Comparison of ENCODE assay signal across 8 cellular contexts in genomic region chr1:26921126-26921461, GRCh38. TPM values are rescaled to one million over a fixed set of nuclear protein-coding genes. Genes with fewer than 3 reads are reported as not detected.
DNase-seq lines count a peak whose midpoint lies in the region; ATAC-seq lines count a peak whose summit lies in the region.

No MANE protein-coding gene starts in this region.

- no peaks in the 10 kb centered on the region for H3K9me3 Mint-ChIP-seq in activated naive CD4-positive, alpha-beta T cell treated with anti-CD3 and anti-CD28 coated beads, Interleukin-2, amount 50 U/mL, for 24 hours
- no peaks in the 10 kb centered on the region for H3K9me3 Mint-ChIP-seq in activated CD8-positive, alpha-beta T cell treated with anti-CD3 and anti-CD28 coated beads, Interleukin-2, amount 10 ng/mL, durations not matched to agents 7 days and 5 days (ENCODE audit: insufficient read depth)

- DNase-seq in activated naive CD4-positive, alpha-beta T cell treated with Interleukin-2 at 50 U/mL for 16 hours = no peak
- DNase-seq in activated CD8-positive, alpha-beta T cell treated with anti-CD3 and anti-CD28 coated beads, Interleukin-2, amount 10 ng/mL, durations not matched to agents 7 days and 5 days = no peak
- DNase-seq in iPS DF 6.9 (ENCODE audit: low read depth, low spot score) = no peak
- no peak for DNase-seq in stimulated activated naive CD8-positive, alpha-beta T cell treated with anti-CD3 and anti-CD28 coated beads, Interleukin-15, Interleukin-2, amounts not matched to agents 100 U/mL and 50 U/mL, for 24 hours
- no peak for DNase-seq in NCI-H2107 (lab: John Stamatoyannopoulos, UW)
- DNase-seq in NCI-H187 treated with DMSO at 0.1 percent for 48 hours (lab: John Stamatoyannopoulos, UW) = no peak
- no peak for DNase-seq in stimulated activated CD4-positive, alpha-beta T cell treated with anti-CD3 and anti-CD28 coated beads, Interleukin-4, amount 100 ng/mL, for 1 hour

- H3K36me3 Mint-ChIP-seq in activated naive CD4-positive, alpha-beta T cell treated with anti-CD3 and anti-CD28 coated beads, Interleukin-2, amount 50 U/mL, for 24 hours = peaks cover 12% of the 10 kb centered on the region
- H3K36me3 Mint-ChIP-seq in activated CD8-positive, alpha-beta T cell treated with anti-CD3 and anti-CD28 coated beads, Interleukin-2, amount 10 ng/mL, durations not matched to agents 7 days and 5 days (ENCODE audit: low read depth) = peaks cover 27% of the 10 kb centered on the region

- WGBS in iPS DF 6.9 (ENCODE audit: insufficient coverage, insufficient read length) = no CpG with 5 or more reads among the region's 5 CpGs

- H3K4me3 ChIP-seq in iPS DF 6.9 (ENCODE audit: low read length) = peak overlapping the region; percentile 13; the same call in 1 of the 2 replicates

- CTCF ChIA-PET in activated CD8-positive, alpha-beta T cell treated with anti-CD3 and anti-CD28 coated beads, Interleukin-2, amount 10 ng/mL, durations not matched to agents 7 days and 5 days (lab: Charles Lee) = interaction anchor here (2.2 kb wide), 1 partner anchor 21 kb away, joined by 5 read pairs; the partner anchor contains the start of gene GPATCH3

- H3K27me3 Mint-ChIP-seq in activated naive CD4-positive, alpha-beta T cell treated with anti-CD3 and anti-CD28 coated beads, Interleukin-2, amount 50 U/mL, for 24 hours = no peaks in the 10 kb centered on the region
- H3K27me3 Mint-ChIP-seq in activated CD8-positive, alpha-beta T cell treated with anti-CD3 and anti-CD28 coated beads, Interleukin-2, amount 10 ng/mL, durations not matched to agents 7 days and 5 days (ENCODE audit: low read depth) = no peaks in the 10 kb centered on the region

- H3K27ac Mint-ChIP-seq in activated naive CD4-positive, alpha-beta T cell treated with anti-CD3 and anti-CD28 coated beads, Interleukin-2, amount 50 U/mL, for 24 hours = peak overlapping the region; percentile 98
- H3K27ac Mint-ChIP-seq in activated CD8-positive, alpha-beta T cell treated with anti-CD3 and anti-CD28 coated beads, Interleukin-2, amount 10 ng/mL, durations not matched to agents 7 days and 5 days = peak overlapping the region; percentile 99

- no peaks in the 10 kb centered on the region for H3K27me3 ChIP-seq in iPS DF 6.9 (ENCODE audit: control insufficient read depth, insufficient read depth, low read length)

- peak; percentile 61 for ATAC-seq in activated CD8-positive, alpha-beta T cell treated with anti-CD3 and anti-CD28 coated beads, Interleukin-2, amount 10 ng/mL, durations not matched to agents 7 days and 5 days
- peak; percentile 71 for ATAC-seq in stimulated activated naive CD8-positive, alpha-beta T cell treated with anti-CD3 and anti-CD28 coated beads, Interleukin-15, Interleukin-2, amounts not matched to agents 100 U/mL and 50 U/mL, for 24 hours

- H3K9me3 ChIP-seq in iPS DF 6.9 (ENCODE audit: control insufficient read depth, insufficient read depth, low read length) = no peaks in the 10 kb centered on the region

- POLR2A ChIA-PET in activated CD8-positive, alpha-beta T cell treated with anti-CD3 and anti-CD28 coated beads, Interleukin-2, amount 10 ng/mL, durations not matched to agents 7 days and 5 days (lab: Charles Lee) = interaction anchor here (0.6 to 2.4 kb wide), 5 partner anchors 11 to 56 kb away, joined by 3 to 17 read pairs (median 5); partner anchors contain the start of gene GPATCH3

- peaks cover 3% of the 10 kb centered on the region; the same call in 1 of the 2 replicates for H3K4me1 ChIP-seq in iPS DF 6.9 (ENCODE audit: control insufficient read depth, insufficient read depth, low read length)

- H3K27ac ChIP-seq in iPS DF 6.9 (ENCODE audit: low read length) = no peak overlapping the region

- peaks cover 34% of the 10 kb centered on the region for H3K4me1 Mint-ChIP-seq in activated naive CD4-positive, alpha-beta T cell treated with anti-CD3 and anti-CD28 coated beads, Interleukin-2, amount 50 U/mL, for 24 hours
- peaks cover 36% of the 10 kb centered on the region for H3K4me1 Mint-ChIP-seq in activated CD8-positive, alpha-beta T cell treated with anti-CD3 and anti-CD28 coated beads, Interleukin-2, amount 10 ng/mL, durations not matched to agents 7 days and 5 days (ENCODE audit: low read depth)

- H3K4me3 Mint-ChIP-seq in activated naive CD4-positive, alpha-beta T cell treated with anti-CD3 and anti-CD28 coated beads, Interleukin-2, amount 50 U/mL, for 24 hours = peak overlapping the region; percentile 97
- peak overlapping the region; percentile 98 for H3K4me3 Mint-ChIP-seq in activated CD8-positive, alpha-beta T cell treated with anti-CD3 and anti-CD28 coated beads, Interleukin-2, amount 10 ng/mL, durations not matched to agents 7 days and 5 days

- H3K36me3 ChIP-seq in iPS DF 6.9 (ENCODE audit: control insufficient read depth, insufficient read depth, low read length) = peaks cover 2% of the 10 kb centered on the region; the same call in 1 of the 2 replicates

RNA-seq across cellular contexts. Expression of gene NUDC, which starts 0.4 kb away (rescaled TPM):
- 10 to 100 TPM; 85.1 to 91.2 TPM for total RNA-seq in activated CD8-positive, alpha-beta T cell treated with anti-CD3 and anti-CD28 coated beads, Interleukin-2, amount 10 ng/mL, durations not matched to agents 7 days and 5 days

RNA-seq across cellular contexts. Expression of gene NR0B2, which starts 7.3 kb away (rescaled TPM):
- total RNA-seq in activated CD8-positive, alpha-beta T cell treated with anti-CD3 and anti-CD28 coated beads, Interleukin-2, amount 10 ng/mL, durations not matched to agents 7 days and 5 days = not detected

RNA-seq across cellular contexts. Expression of gene GPATCH3, which starts 20.8 kb away (rescaled TPM):
- 10 to 100 TPM; 14.9 to 16.4 TPM for total RNA-seq in activated CD8-positive, alpha-beta T cell treated with anti-CD3 and anti-CD28 coated beads, Interleukin-2, amount 10 ng/mL, durations not matched to agents 7 days and 5 days

RNA-seq across cellular contexts. Expression of gene GPN2, which starts 31.0 kb away (rescaled TPM):
- 10 to 100 TPM; 28.9 to 32.8 TPM for total RNA-seq in activated CD8-positive, alpha-beta T cell treated with anti-CD3 and anti-CD28 coated beads, Interleukin-2, amount 10 ng/mL, durations not matched to agents 7 days and 5 days

RNA-seq across cellular contexts. Expression of gene KDF1, which starts 39.2 kb away (rescaled TPM):
- not detected for total RNA-seq in activated CD8-positive, alpha-beta T cell treated with anti-CD3 and anti-CD28 coated beads, Interleukin-2, amount 10 ng/mL, durations not matched to agents 7 days and 5 days
